ENCODE assay signal across 8 cellular contexts in the genomic region with DNA sequence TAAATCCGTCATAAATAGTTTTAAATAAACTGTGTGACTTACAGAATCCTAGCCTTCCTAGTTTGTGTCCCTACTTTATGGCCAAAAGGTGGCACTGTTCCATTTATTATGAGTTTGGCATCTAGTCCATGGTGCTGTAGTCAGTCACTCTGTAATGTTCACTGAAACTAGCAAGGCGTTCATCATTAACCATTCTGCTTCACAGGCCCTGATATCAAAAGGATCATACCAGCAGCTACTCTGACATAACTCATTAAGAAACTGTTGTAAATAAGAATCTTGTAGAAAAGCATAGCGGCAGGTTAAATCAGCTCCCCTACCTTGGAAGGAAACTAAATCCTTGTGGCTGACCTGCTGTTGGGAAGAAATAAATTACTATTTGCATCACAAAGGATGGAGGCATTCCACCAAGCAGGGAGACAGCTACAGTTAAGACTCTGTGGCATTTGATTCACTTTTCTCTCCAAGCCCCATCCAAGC.
DNase-seq lines count a peak whose midpoint lies in the region; TF ChIP-seq lines count a peak whose summit lies in the region.

No MANE protein-coding gene starts in this region.

- peak; percentile 1 for DNase-seq in GM19238 (ENCODE audit: insufficient read length, low spot score)
- DNase-seq in NCI-H1930 (lab: John Stamatoyannopoulos, UW) = peak; percentile 12 to 53
- DNase-seq in cerebellar cortex (ENCODE audit: low spot score) = peak; percentile 8
- peak; percentile 44 to 72 for DNase-seq in lung microvascular endothelial cell (ENCODE audit: low read depth in 2 of 2)
- no peak for DNase-seq in ureter (ENCODE audit: low spot score)
- DNase-seq in activated CD4-positive, alpha-beta T cell treated with anti-CD3 and anti-CD28 coated beads, Interleukin-2, amount 50 U/mL, for 4 hours = no peak
- no peak for DNase-seq in activated naive CD4-positive, alpha-beta T cell treated with anti-CD3 and anti-CD28 coated beads, Interleukin-2, amount 50 U/mL, for 16 hours

- peak; percentile 58 for TF ChIP-seq CTCF in C4-2B (conservative IDR thresholded peaks at IDR 0.05)

- H3K27ac ChIP-seq in C4-2B = no peak overlapping the region

Comparison
In these comparisons a context has a peak if more than half of its experiments do, and no peak if none do; other contexts are left out.
1. DNase-seq: peak in GM19238 (single experiment), NCI-H1930 (2 of 2), cerebellar cortex (single experiment) and lung microvascular endothelial cell (2 of 2); none in ureter (single experiment), activated CD4-positive, alpha-beta T cell treated with anti-CD3 and anti-CD28 coated beads, Interleukin-2, amount 50 U/mL, for 4 hours (0 of 2) and activated naive CD4-positive, alpha-beta T cell treated with anti-CD3 and anti-CD28 coated beads, Interleukin-2, amount 50 U/mL, for 16 hours (single experiment).